ENCODE assay signal across 1 cellular context in genomic region chr20:48298851-48299484, GRCh38.
TF ChIP-seq lines count a peak whose summit lies in the region.

No MANE protein-coding gene starts in this region.

TF ChIP-seq in HEK293, 187 proteins besides CTCF, POLR2A, EP300 and RAD21 (continued from another document):
- peak; percentile 30 for TF ChIP-seq PRDM4 (tag by site-specific recombination; IDR thresholded peaks at IDR 0.05)
